ENCODE assay signal across 22 cellular contexts in genomic region chr3:4950948-4951347, GRCh38. TPM values are rescaled to one million over a fixed set of nuclear protein-coding genes. Genes with fewer than 3 reads are reported as not detected.
DNase-seq lines count a peak whose midpoint lies in the region; ATAC-seq and FAIRE-seq lines count a peak whose summit lies in the region.
"Had no signal": no experiment of that assay in that cellular context is flagged by ENCODE, and none has a peak within 500 bp of the region (broad histone marks: within the 10 kb centered on the region; RNA-seq: fewer than 3 reads in every experiment).

No MANE protein-coding gene starts in this region.

- H3K4me3 ChIP-seq in small intestine (ENCODE audit: low read depth in 1 of 2, low read length in 2 of 2), result no peak overlapping the region
- H3K4me3 ChIP-seq: GM23248, SJCRH30 had no signal

- peak; percentile 29 for ATAC-seq in activated T-helper 17 cell treated with anti-CD3 and anti-CD28 coated beads, Interleukin-2, amount 50 U/mL, for 72 hours (replicated peaks)
- no peak for ATAC-seq in HG02623 (IDR thresholded peaks at IDR 0.05; ENCODE audit: unreplicated experiment)
- ATAC-seq in activated CD4-positive, CD25-positive, alpha-beta regulatory T cell treated with anti-CD3 and anti-CD28 coated beads, Interleukin-2, amount 50 U/mL, for 24 hours, result no peak

- POLR2A ChIA-PET in activated CD4-positive, alpha-beta memory T cell treated with anti-CD3 and anti-CD28 coated beads for 36 hours (lab: Charles Lee), result no interaction called here
- POLR2A ChIA-PET in activated CD4-positive, alpha-beta memory T cell treated with anti-CD3 and anti-CD28 coated beads, Interleukin-2, amount 10 ng/mL, durations not matched to agents 7 days and 5 days (lab: Charles Lee), result no interaction called here

- no peak for DNase-seq in activated CD4-positive, alpha-beta memory T cell treated with anti-CD3 and anti-CD28 coated beads for 36 hours
- no peak for DNase-seq in activated CD4-positive, alpha-beta memory T cell treated with anti-CD3 and anti-CD28 coated beads, Interleukin-2, amount 10 ng/mL, durations not matched to agents 7 days and 5 days
- DNase-seq in NCI-H748 (lab: John Stamatoyannopoulos, UW; ENCODE audit: unreplicated experiment), result peak; percentile 60
- peak; percentile 51 for DNase-seq in small intestine
- no peak for DNase-seq in NCI-H2171 treated with DMSO at 0.1 percent for 48 hours (lab: John Stamatoyannopoulos, UW)
- DNase-seq: C1 segment of cervical spinal cord, DMS79 treated with DMSO at 0.1 percent for 48 hours, GM23248, H9, HFFc6, NCI-H1092, NCI-H1436, NCI-H187 treated with DMSO at 0.1 percent for 48 hours, NCI-H2227 treated with DMSO at 0.1 percent for 48 hours, NCI-H510A, NCI-H82, SJCRH30 had no signal

- H3K27me3 ChIP-seq in small intestine (ENCODE audit: control insufficient read depth in 2 of 2, insufficient read depth in 2 of 2, low read length in 2 of 2), result no peaks in the 10 kb centered on the region
- H3K27me3 ChIP-seq: SJCRH30 had no signal

- H3K4me3 Mint-ChIP-seq in activated CD4-positive, alpha-beta memory T cell treated with anti-CD3 and anti-CD28 coated beads for 36 hours, result peak overlapping the region; percentile 18
- no peak overlapping the region for H3K4me3 Mint-ChIP-seq in activated CD4-positive, alpha-beta memory T cell treated with anti-CD3 and anti-CD28 coated beads, Interleukin-2, amount 10 ng/mL, durations not matched to agents 7 days and 5 days
- H3K4me3 Mint-ChIP-seq in activated T-helper 17 cell treated with anti-CD3 and anti-CD28 coated beads, Interleukin-2, amount 50 U/mL, for 72 hours, result peak overlapping the region; percentile 34
- H3K4me3 Mint-ChIP-seq: H9, HFFc6 had no signal

- no peaks in the 10 kb centered on the region for H3K27me3 Mint-ChIP-seq in activated CD4-positive, alpha-beta memory T cell treated with anti-CD3 and anti-CD28 coated beads for 36 hours
- no peaks in the 10 kb centered on the region for H3K27me3 Mint-ChIP-seq in activated CD4-positive, alpha-beta memory T cell treated with anti-CD3 and anti-CD28 coated beads, Interleukin-2, amount 10 ng/mL, durations not matched to agents 7 days and 5 days
- no peaks in the 10 kb centered on the region for H3K27me3 Mint-ChIP-seq in activated T-helper 17 cell treated with anti-CD3 and anti-CD28 coated beads, Interleukin-2, amount 50 U/mL, for 72 hours

- no peak for FAIRE-seq in small intestine (lab: Jason Lieb, UNC)
- FAIRE-seq: RCC 7860 had no signal

- WGBS in small intestine, 3 donors, result 60 to 82% (median 82%) methylated on average over 8 of the region's 8 CpGs

- no peaks in the 10 kb centered on the region for H3K9me3 ChIP-seq in small intestine (ENCODE audit: control insufficient read depth, low read depth)
- H3K9me3 ChIP-seq: SJCRH30 had no signal

- peaks cover 0 to 1% of the 10 kb centered on the region in 2 donors for H3K4me1 ChIP-seq in small intestine (ENCODE audit: control insufficient read depth in 2 of 2, insufficient read depth in 1 of 2, low read depth in 1 of 2, low read length in 1 of 2)

- intact Hi-C loops in activated CD4-positive, alpha-beta memory T cell treated with anti-CD3 and anti-CD28 coated beads for 36 hours (cut with micrococcal nuclease), result no loop called here

- CTCF ChIA-PET in activated CD4-positive, alpha-beta memory T cell treated with anti-CD3 and anti-CD28 coated beads for 36 hours (lab: Charles Lee), result interaction anchor here (1.5 kb wide), 1 partner anchor 25 kb away, joined by 4 read pairs; no protein-coding TSS in a partner anchor
- CTCF ChIA-PET in activated CD4-positive, alpha-beta memory T cell treated with anti-CD3 and anti-CD28 coated beads, Interleukin-2, amount 10 ng/mL, durations not matched to agents 7 days and 5 days (lab: Charles Lee), result no interaction called here

- H3K36me3 ChIP-seq in small intestine (ENCODE audit: control insufficient read depth in 2 of 2, insufficient read depth in 2 of 2, low read length in 2 of 2), result no peaks in the 10 kb centered on the region
- H3K36me3 ChIP-seq: SJCRH30 had no signal

- H3K27ac Mint-ChIP-seq in activated CD4-positive, alpha-beta memory T cell treated with anti-CD3 and anti-CD28 coated beads for 36 hours, result no peak overlapping the region
- H3K27ac Mint-ChIP-seq in activated CD4-positive, alpha-beta memory T cell treated with anti-CD3 and anti-CD28 coated beads, Interleukin-2, amount 10 ng/mL, durations not matched to agents 7 days and 5 days, result no peak overlapping the region
- H3K27ac Mint-ChIP-seq in activated T-helper 17 cell treated with anti-CD3 and anti-CD28 coated beads, Interleukin-2, amount 50 U/mL, for 72 hours, result no peak overlapping the region
- H3K27ac Mint-ChIP-seq: HFFc6 had no signal

- H3K4me1 Mint-ChIP-seq in activated CD4-positive, alpha-beta memory T cell treated with anti-CD3 and anti-CD28 coated beads for 36 hours (ENCODE audit: low read depth), result peaks cover 3% of the 10 kb centered on the region
- peaks cover 2% of the 10 kb centered on the region for H3K4me1 Mint-ChIP-seq in activated CD4-positive, alpha-beta memory T cell treated with anti-CD3 and anti-CD28 coated beads, Interleukin-2, amount 10 ng/mL, durations not matched to agents 7 days and 5 days
- H3K4me1 Mint-ChIP-seq in activated T-helper 17 cell treated with anti-CD3 and anti-CD28 coated beads, Interleukin-2, amount 50 U/mL, for 72 hours, result no peaks in the 10 kb centered on the region

- no peaks in the 10 kb centered on the region for H3K9me3 Mint-ChIP-seq in activated CD4-positive, alpha-beta memory T cell treated with anti-CD3 and anti-CD28 coated beads for 36 hours
- H3K9me3 Mint-ChIP-seq in activated CD4-positive, alpha-beta memory T cell treated with anti-CD3 and anti-CD28 coated beads, Interleukin-2, amount 10 ng/mL, durations not matched to agents 7 days and 5 days, result no peaks in the 10 kb centered on the region
- no peaks in the 10 kb centered on the region for H3K9me3 Mint-ChIP-seq in activated T-helper 17 cell treated with anti-CD3 and anti-CD28 coated beads, Interleukin-2, amount 50 U/mL, for 72 hours
- H3K9me3 Mint-ChIP-seq: H9, HFFc6 had no signal

- no peaks in the 10 kb centered on the region for H3K36me3 Mint-ChIP-seq in activated CD4-positive, alpha-beta memory T cell treated with anti-CD3 and anti-CD28 coated beads for 36 hours
- peaks cover 2% of the 10 kb centered on the region for H3K36me3 Mint-ChIP-seq in activated CD4-positive, alpha-beta memory T cell treated with anti-CD3 and anti-CD28 coated beads, Interleukin-2, amount 10 ng/mL, durations not matched to agents 7 days and 5 days (ENCODE audit: low read depth)
- no peaks in the 10 kb centered on the region for H3K36me3 Mint-ChIP-seq in activated T-helper 17 cell treated with anti-CD3 and anti-CD28 coated beads, Interleukin-2, amount 50 U/mL, for 72 hours (ENCODE audit: low read depth)

- H3K27ac ChIP-seq in small intestine (ENCODE audit: low read depth in 1 of 2, low read length in 1 of 2), result no peak overlapping the region
- H3K27ac ChIP-seq: 22Rv1, GM23248, SJCRH30 had no signal

RNA-seq across cellular contexts. Expression of gene BHLHE40, which starts 28.3 kb away (rescaled TPM):
- 100 to 1,000 TPM; 188 to 195 TPM for total RNA-seq in activated CD4-positive, alpha-beta memory T cell treated with anti-CD3 and anti-CD28 coated beads for 36 hours
- 100 to 1,000 TPM; 316 to 318 TPM for total RNA-seq in activated CD4-positive, alpha-beta memory T cell treated with anti-CD3 and anti-CD28 coated beads, Interleukin-2, amount 10 ng/mL, durations not matched to agents 7 days and 5 days
- 100 to 1,000 TPM; 217 to 527 TPM for total RNA-seq in activated T-helper 17 cell treated with anti-CD3 and anti-CD28 coated beads, Interleukin-2, amount 50 U/mL, for 72 hours
- 10 to 100 TPM in 2 of 3 donors, 1 to 10 TPM in 1; 6.3 to 28.5 (median 10.8) TPM for polyA plus RNA-seq in small intestine

Comparison
In these comparisons a context has a peak if more than half of its experiments do, and no peak if none do; other contexts are left out.
1. DNase-seq: peak in NCI-H748 (single experiment) and small intestine (single experiment); none in activated CD4-positive, alpha-beta memory T cell treated with anti-CD3 and anti-CD28 coated beads for 36 hours (single experiment), activated CD4-positive, alpha-beta memory T cell treated with anti-CD3 and anti-CD28 coated beads, Interleukin-2, amount 10 ng/mL, durations not matched to agents 7 days and 5 days (single experiment) and NCI-H2171 treated with DMSO at 0.1 percent for 48 hours (single experiment).